20 cellular contexts compared by ENCODE assay signal in genomic region chr1:99745684-99746083, GRCh38. TPM values are rescaled to one million over a fixed set of nuclear protein-coding genes. Genes with fewer than 3 reads are reported as not detected.
DNase-seq lines count a peak whose midpoint lies in the region; ATAC-seq and TF ChIP-seq lines count a peak whose summit lies in the region.
"Had no signal": no experiment of that assay in that cellular context is flagged by ENCODE, and none has a peak within 500 bp of the region (broad histone marks: within the 10 kb centered on the region; RNA-seq: fewer than 3 reads in every experiment).

No MANE protein-coding gene starts in this region.

- no peak overlapping the region for H2AFZ ChIP-seq in GM23248

- no peaks in the 10 kb centered on the region for H3K9me2 ChIP-seq in GM23248 (ENCODE audit: insufficient read depth)

- WGBS in GM23248 (ENCODE audit: low coverage in 1 of 2, low lambda C conversion rate in 2 of 2, missing lambda C conversion rate in 2 of 2), 2 experiments: 79 to 85% methylated on average over 2 of the region's 2 CpGs

- ATAC-seq in GM18873 (IDR thresholded peaks at IDR 0.05; ENCODE audit: low FRiP score, unreplicated experiment) (no peak), GM18861 (IDR thresholded peaks at IDR 0.05; ENCODE audit: unreplicated experiment) (no peak)
- ATAC-seq: A549; CD8-positive, alpha-beta T cell; GM12878 had no signal

- intact Hi-C loops in vagina (cut with DNase I): no loop called here

- no peaks in the 10 kb centered on the region for H4K20me1 ChIP-seq in GM23248 (ENCODE audit: insufficient read depth)
- H4K20me1 ChIP-seq: BLaER1 treated with 17β-estradiol and CSF1 and Interleukin-3, amounts not matched to agents 10 nM and 100 nM had no signal

- no peaks in the 10 kb centered on the region for H3F3A ChIP-seq in GM23248 (ENCODE audit: insufficient read depth)

- H3K27me3 ChIP-seq in GM23248 (replicated peaks; ENCODE audit: insufficient read depth): no peaks in the 10 kb centered on the region
- H3K27me3 ChIP-seq in vagina: no peaks in the 10 kb centered on the region
- H3K27me3 ChIP-seq: BLaER1 treated with 17β-estradiol and CSF1 and Interleukin-3, amounts not matched to agents 10 nM and 100 nM had no signal

- no peak overlapping the region for H3K27ac ChIP-seq in GM23248
- no peak overlapping the region for H3K27ac ChIP-seq in vagina
- H3K27ac ChIP-seq: 22Rv1; A549; BLaER1 treated with 17β-estradiol and CSF1 and Interleukin-3, amounts not matched to agents 10 nM and 100 nM; C4-2B had no signal

- H3K9ac ChIP-seq in GM23248: no peak overlapping the region
- H3K9ac ChIP-seq: BLaER1 treated with 17β-estradiol and CSF1 and Interleukin-3, amounts not matched to agents 10 nM and 100 nM had no signal

- in situ Hi-C loops in GM23248 (cut with MboI): no loop called here

- H3K36me3 ChIP-seq in GM23248 (ENCODE audit: low read depth): no peaks in the 10 kb centered on the region
- peaks cover 0 to 15% of the 10 kb centered on the region in 2 donors for H3K36me3 ChIP-seq in vagina
- H3K36me3 ChIP-seq: BLaER1 treated with 17β-estradiol and CSF1 and Interleukin-3, amounts not matched to agents 10 nM and 100 nM had no signal

- DNase-seq in ELF-1 (ENCODE audit: low read depth, low spot score) (peak; percentile 43), NCI-H82 treated with DMSO at 0.1 percent for 48 hours (lab: John Stamatoyannopoulos, UW; ENCODE audit: unreplicated experiment) (peak; percentile 28), amniotic epithelial cell (ENCODE audit: low read depth) (peak; percentile 15), islet precursor cell (peak; percentile 57), GM23248 (no peak), vagina (ENCODE audit: extremely low spot score in 2 of 2) (no peak)
- DNase-seq: AML-193; Caco-2; Calu3; CD4-positive, alpha-beta T cell; CD8-positive, alpha-beta T cell; DMS79 treated with DMSO at 0.1 percent for 48 hours; GDM1 had no signal

- H3K4me1 ChIP-seq in GM23248 (ENCODE audit: insufficient read depth) (no peaks in the 10 kb centered on the region; the same call in 1 of the 2 replicates), vagina (no peaks in the 10 kb centered on the region)
- H3K4me1 ChIP-seq: BLaER1 treated with 17β-estradiol and CSF1 and Interleukin-3, amounts not matched to agents 10 nM and 100 nM; Caco-2 had no signal

- H3K4me3 ChIP-seq in GM23248 (no peak overlapping the region), vagina (no peak overlapping the region)
- H3K4me3 ChIP-seq: A549; BLaER1 treated with 17β-estradiol and CSF1 and Interleukin-3, amounts not matched to agents 10 nM and 100 nM; GM12878 had no signal

- no peak for TF ChIP-seq CTCF in vagina (IDR thresholded peaks at IDR 0.05)

- H3K4me2 ChIP-seq in GM23248 (ENCODE audit: unreplicated experiment): no peak overlapping the region
- H3K4me2 ChIP-seq: A549; BLaER1 treated with 17β-estradiol and CSF1 and Interleukin-3, amounts not matched to agents 10 nM and 100 nM had no signal

- H3K79me2 ChIP-seq in GM23248 (ENCODE audit: insufficient read depth): no peaks in the 10 kb centered on the region

- H3K9me3 ChIP-seq in GM23248 (ENCODE audit: low read depth) (no peaks in the 10 kb centered on the region), vagina (no peaks in the 10 kb centered on the region)
- H3K9me3 ChIP-seq: A549; BLaER1 treated with 17β-estradiol and CSF1 and Interleukin-3, amounts not matched to agents 10 nM and 100 nM; Caco-2 had no signal

- TF ChIP-seq POLR2A in vagina (IDR thresholded peaks at IDR 0.05): no peak

RNA-seq across cellular contexts. Expression of gene FRRS1, which starts 20.8 kb away (rescaled TPM):
- 1.3 and 3.9 TPM in 2 replicates for total RNA-seq in GM23248 (2014; rRNA removed; shearing (Covaris generic))
- 0.10 and 0.13 TPM in 2 replicates for polyA plus RNA-seq in GM23248 (2016; fragmentation: Nextera tagmentation; extraction: Ambion mirVana)
- total RNA-seq in vagina: 22.1 TPM

Comparison
In these comparisons a context has a peak if more than half of its experiments do, and no peak if none do; other contexts are left out.
1. DNase-seq: peak in ELF-1 (single experiment), NCI-H82 treated with DMSO at 0.1 percent for 48 hours (single experiment), amniotic epithelial cell (single experiment) and islet precursor cell (single experiment); none in GM23248 (single experiment) and vagina (0 of 2).